ENCODE assay signal across 9 cellular contexts in genomic region chr1:235945775-235946565, GRCh38.
DNase-seq lines count a peak whose midpoint lies in the region; ATAC-seq and TF ChIP-seq lines count a peak whose summit lies in the region.
"Had no signal": no experiment of that assay in that cellular context is flagged by ENCODE, and none has a peak within 500 bp of the region (broad histone marks: within the 10 kb centered on the region; RNA-seq: fewer than 3 reads in every experiment).

No MANE protein-coding gene starts in this region.

- DNase-seq in NOMO-1 treated with dmso at 0.1 percent for 144 hours (lab: John Stamatoyannopoulos, UW; ENCODE audit: unreplicated experiment) (peak; percentile 94), mesenchymal stem cell (no peak), ascending aorta (ENCODE audit: low spot score in 2 of 2) (no peak), HPDE6-E6E7 (ENCODE audit: extremely low spot score) (no peak), NCI-H2081 treated with DMSO at 0.1 percent for 48 hours (lab: John Stamatoyannopoulos, UW) (no peak)
- DNase-seq in activated CD4-positive, alpha-beta memory T cell treated with anti-CD3 and anti-CD28 coated beads for 36 hours: no peak
- DNase-seq: activated naive CD4-positive, alpha-beta T cell had no signal

- H3K4me2 ChIP-seq in mesenchymal stem cell (ENCODE audit: low read length, poor library complexity, severe bottlenecking): no peak overlapping the region

- intact Hi-C loops in ascending aorta (cut with DNase I): no loop called here
- intact Hi-C loops in activated CD4-positive, alpha-beta memory T cell treated with anti-CD3 and anti-CD28 coated beads for 36 hours (cut with micrococcal nuclease): no loop called here

- no peak for TF ChIP-seq CTCF in ascending aorta (IDR thresholded peaks at IDR 0.05)

- H3K4me1 ChIP-seq in mesenchymal stem cell (ENCODE audit: control insufficient read depth, insufficient read depth, low read depth, low read length) (peaks cover 10% of the 10 kb centered on the region), ascending aorta (no peaks in the 10 kb centered on the region)

- POLR2A ChIA-PET in activated CD4-positive, alpha-beta memory T cell treated with anti-CD3 and anti-CD28 coated beads for 36 hours (lab: Charles Lee): no interaction called here

- H2BK5ac ChIP-seq in mesenchymal stem cell (ENCODE audit: low read depth, low read length, poor library complexity, severe bottlenecking): no peak overlapping the region

- peak overlapping the region; percentile 59 to 73 for H2BK12ac ChIP-seq in mesenchymal stem cell (ENCODE audit: low read length in 2 of 2)

- H3K9me3 ChIP-seq in mesenchymal stem cell (ENCODE audit: control insufficient read depth, low read length) (no peaks in the 10 kb centered on the region), ascending aorta (no peaks in the 10 kb centered on the region)

- no peak overlapping the region for H3K4ac ChIP-seq in mesenchymal stem cell (ENCODE audit: low read depth in 1 of 2, low read length in 2 of 2)

- no peak overlapping the region for H2AK5ac ChIP-seq in mesenchymal stem cell (ENCODE audit: low read length, severe bottlenecking)

- no peak overlapping the region for H2BK15ac ChIP-seq in mesenchymal stem cell (ENCODE audit: low read depth, poor library complexity, severe bottlenecking)

- no peaks in the 10 kb centered on the region for H3K36me3 Mint-ChIP-seq in activated CD4-positive, alpha-beta memory T cell treated with anti-CD3 and anti-CD28 coated beads for 36 hours

- no peaks in the 10 kb centered on the region for H3K79me1 ChIP-seq in mesenchymal stem cell (replicated peaks; ENCODE audit: low read length, poor library complexity, severe bottlenecking)

- no peak overlapping the region for H4K8ac ChIP-seq in mesenchymal stem cell (ENCODE audit: low read length)

- H3K23ac ChIP-seq in mesenchymal stem cell (ENCODE audit: low read length in 2 of 2): no peak overlapping the region

- peaks cover 2% of the 10 kb centered on the region for H3K4me1 Mint-ChIP-seq in activated CD4-positive, alpha-beta memory T cell treated with anti-CD3 and anti-CD28 coated beads for 36 hours (ENCODE audit: low read depth)

- H3K9ac ChIP-seq in mesenchymal stem cell (ENCODE audit: low read length): no peak overlapping the region

- WGBS in mesenchymal stem cell: 97% methylated on average over 15 of the region's 15 CpGs

- no peak overlapping the region for H3K14ac ChIP-seq in mesenchymal stem cell (ENCODE audit: low read length in 2 of 2)

- ATAC-seq in GM18499 (IDR thresholded peaks at IDR 0.05; ENCODE audit: insufficient read depth, unreplicated experiment): peak; percentile 76
- peak; percentile 71 for ATAC-seq in GM21723 (IDR thresholded peaks at IDR 0.05; ENCODE audit: unreplicated experiment)

- no peaks in the 10 kb centered on the region for H3K9me3 Mint-ChIP-seq in activated CD4-positive, alpha-beta memory T cell treated with anti-CD3 and anti-CD28 coated beads for 36 hours

- H3K27ac ChIP-seq in mesenchymal stem cell (ENCODE audit: low read length, poor library complexity, severe bottlenecking) (no peak overlapping the region), ascending aorta (no peak overlapping the region)

- H3K27ac Mint-ChIP-seq in activated CD4-positive, alpha-beta memory T cell treated with anti-CD3 and anti-CD28 coated beads for 36 hours: no peak overlapping the region

- H3K36me3 ChIP-seq in mesenchymal stem cell (ENCODE audit: control insufficient read depth in 1 of 2, insufficient read depth in 2 of 2, low read depth in 1 of 2, low read length in 2 of 2) (no peaks in the 10 kb centered on the region), ascending aorta (no peaks in the 10 kb centered on the region)

- H3K18ac ChIP-seq in mesenchymal stem cell (ENCODE audit: low read depth in 1 of 2, low read length in 2 of 2): peak overlapping the region in 1 of 2 experiments; percentile 91

- H3K27me3 Mint-ChIP-seq in activated CD4-positive, alpha-beta memory T cell treated with anti-CD3 and anti-CD28 coated beads for 36 hours: no peaks in the 10 kb centered on the region

- H2BK120ac ChIP-seq in mesenchymal stem cell (ENCODE audit: low read depth, low read length): no peak overlapping the region

- CTCF ChIA-PET in activated CD4-positive, alpha-beta memory T cell treated with anti-CD3 and anti-CD28 coated beads for 36 hours (lab: Charles Lee): interaction anchor here (1.0 to 2.2 kb wide), 2 partner anchors 26 to 80 kb away, joined by 3 to 6 read pairs; no protein-coding TSS in a partner anchor

- no peaks in the 10 kb centered on the region for H3K27me3 ChIP-seq in mesenchymal stem cell (ENCODE audit: control insufficient read depth in 1 of 2, insufficient read depth in 1 of 2, low read length in 2 of 2)
- H3K27me3 ChIP-seq in ascending aorta: no peaks in the 10 kb centered on the region

- H4K91ac ChIP-seq in mesenchymal stem cell (ENCODE audit: low read length): no peak overlapping the region

- no peak overlapping the region for H2AFZ ChIP-seq in mesenchymal stem cell (ENCODE audit: low read depth, low read length)

- H3K4me3 ChIP-seq in mesenchymal stem cell (ENCODE audit: insufficient read depth in 1 of 2, low read depth in 1 of 2, low read length in 2 of 2) (no peak overlapping the region), ascending aorta (no peak overlapping the region)

- H3K4me3 Mint-ChIP-seq in activated CD4-positive, alpha-beta memory T cell treated with anti-CD3 and anti-CD28 coated beads for 36 hours: no peak overlapping the region
